ENCODE assay signal across 8 cellular contexts in genomic region chr16:22318690-22319358, GRCh38. TPM values are rescaled to one million over a fixed set of nuclear protein-coding genes. Genes with fewer than 3 reads are reported as not detected.
DNase-seq lines count a peak whose midpoint lies in the region; ATAC-seq and TF ChIP-seq lines count a peak whose summit lies in the region.

No MANE protein-coding gene starts in this region.

- no peak overlapping the region for H3K27ac ChIP-seq in VCaP
- no peak overlapping the region for H3K27ac ChIP-seq in substantia nigra (ENCODE audit: low read depth, low read length, poor library complexity, severe bottlenecking)

- peak; percentile 59 for DNase-seq in CD1c-positive myeloid dendritic cell (ENCODE audit: extremely low spot score)
- peak; percentile 33 for DNase-seq in HT1080 (ENCODE audit: low read depth)
- DNase-seq in cerebellar cortex (ENCODE audit: low spot score): peak; percentile 35
- DNase-seq in nephron progenitor cell: peak; percentile 30
- no peak for DNase-seq in substantia nigra (lab: John Stamatoyannopoulos, UW)

- H3K27ac Mint-ChIP-seq in nephron progenitor cell: no peak overlapping the region

- peaks cover 28% of the 10 kb centered on the region for H3K36me3 Mint-ChIP-seq in nephron progenitor cell (ENCODE audit: low read depth)

- H3K4me1 Mint-ChIP-seq in nephron progenitor cell: peaks cover 6% of the 10 kb centered on the region

- ATAC-seq in GM18517 (IDR thresholded peaks at IDR 0.05; ENCODE audit: unreplicated experiment) (no peak), HG03342 (IDR thresholded peaks at IDR 0.05; ENCODE audit: unreplicated experiment) (no peak)

- no peak overlapping the region for H3K4me3 Mint-ChIP-seq in nephron progenitor cell

- peak; percentile 63 for TF ChIP-seq CTCF in VCaP (conservative IDR thresholded peaks at IDR 0.05)
- TF ChIP-seq CTCF in nephron progenitor cell (IDR thresholded peaks at IDR 0.05): no peak

- H3K9me3 Mint-ChIP-seq in nephron progenitor cell: no peaks in the 10 kb centered on the region

- no peaks in the 10 kb centered on the region for H3K27me3 Mint-ChIP-seq in nephron progenitor cell (ENCODE audit: low read depth, poor library complexity)

RNA-seq across cellular contexts. Expression of gene POLR3E, which starts 21.6 kb away (rescaled TPM):
- 82.5 and 93.6 TPM in 2 replicates for total RNA-seq in HT1080 (2014; rRNA removed; shearing (Covaris generic))
- 36.2 and 37.8 TPM in 2 replicates for polyA plus RNA-seq in HT1080 (2015; cell fraction: cytosol; rRNA removed)
- polyA plus RNA-seq in HT1080 (2015; cell fraction: nucleus; rRNA removed): 86.2 and 86.6 TPM in 2 replicates

RNA-seq across cellular contexts. Expression of gene CDR2, which starts 55.6 kb away (rescaled TPM):
- total RNA-seq in HT1080 (2014; rRNA removed; shearing (Covaris generic)): 17.3 and 18.2 TPM in 2 replicates
- 20.6 and 21.8 TPM in 2 replicates for polyA plus RNA-seq in HT1080 (2015; cell fraction: cytosol; rRNA removed)
- polyA plus RNA-seq in HT1080 (2015; cell fraction: nucleus; rRNA removed): 10.9 and 13.5 TPM in 2 replicates

Comparison
In these comparisons a context has a peak if more than half of its experiments do, and no peak if none do; other contexts are left out.
1. DNase-seq: peak in CD1c-positive myeloid dendritic cell (single experiment), HT1080 (single experiment), cerebellar cortex (single experiment) and nephron progenitor cell (single experiment); none in substantia nigra (0 of 49).